8 cellular contexts compared by ENCODE assay signal in genomic region chr3:49410844-49411549, GRCh38. TPM values are rescaled to one million over a fixed set of nuclear protein-coding genes. Genes with fewer than 3 reads are reported as not detected.
DNase-seq lines count a peak whose midpoint lies in the region; ATAC-seq and TF ChIP-seq lines count a peak whose summit lies in the region.

No MANE protein-coding gene starts in this region.

- H3K9ac ChIP-seq in liver (ENCODE audit: low read depth in 1 of 2, low read length in 2 of 2) = peak overlapping the region; percentile 93 to 96

- in situ Hi-C loops in astrocyte of the cerebellum (cut with HindIII; ENCODE audit: low sequenced_read_pairs) = no loop called here

- H3K27me3 Mint-ChIP-seq in activated naive CD4-positive, alpha-beta T cell treated with anti-CD3 and anti-CD28 coated beads, Interleukin-2, amount 10 ng/mL, durations not matched to agents 7 days and 5 days = no peaks in the 10 kb centered on the region

- no peak for DNase-seq in activated naive CD4-positive, alpha-beta T cell treated with anti-CD3 and anti-CD28 coated beads, Interleukin-2, amount 10 ng/mL, durations not matched to agents 7 days and 5 days
- DNase-seq in activated naive CD4-positive, alpha-beta T cell treated with anti-CD3 and anti-CD28 coated beads, Interleukin-2, amount 50 U/mL, for 16 hours = no peak
- DNase-seq in astrocyte of the cerebellum (ENCODE audit: low read depth) (no peak), thyroid gland (peak in 1 of 2 donors; percentile 65)
- DNase-seq in activated effector memory CD4-positive, alpha-beta T cell treated with Interleukin-2 at 50 U/mL for 16 hours = no peak

- H3K36me3 ChIP-seq in liver (ENCODE audit: control insufficient read depth in 4 of 4, insufficient read depth in 3 of 4, low read depth in 1 of 4, low read length in 3 of 4) (peaks cover 0 to 4% (median 2%) of the 10 kb centered on the region in 4 donors), thyroid gland (peaks cover 0 to 4% of the 10 kb centered on the region in 2 donors)

- peaks cover 47% of the 10 kb centered on the region for H3K36me3 Mint-ChIP-seq in activated naive CD4-positive, alpha-beta T cell treated with anti-CD3 and anti-CD28 coated beads, Interleukin-2, amount 10 ng/mL, durations not matched to agents 7 days and 5 days

- peak overlapping the region; percentile 95 for H3K27ac Mint-ChIP-seq in activated naive CD4-positive, alpha-beta T cell treated with anti-CD3 and anti-CD28 coated beads, Interleukin-2, amount 10 ng/mL, durations not matched to agents 7 days and 5 days

- peak overlapping the region; percentile 58 to 93 for H3K27ac ChIP-seq in liver (ENCODE audit: low read depth in 1 of 2, low read length in 2 of 2)
- peak overlapping the region; percentile 89 to 95 (median 92) for H3K27ac ChIP-seq in thyroid gland

- intact Hi-C loops in thyroid gland (cut with DNase I) = loop anchor here (5.0 kb wide), 1 partner anchor 54 kb away; the partner anchor contains the start of gene GPX1

- TF ChIP-seq POLR2A in thyroid gland (IDR thresholded peaks at IDR 0.05) = no peak
- no peak for TF ChIP-seq POLR2A in GM18505 (IDR thresholded peaks at IDR 0.05; ENCODE audit: borderline replicate concordance, extremely low read depth, insufficient read depth, insufficient read length)

- ATAC-seq in GM18511 (IDR thresholded peaks at IDR 0.05; ENCODE audit: unreplicated experiment) (no peak), GM18505 (IDR thresholded peaks at IDR 0.05; ENCODE audit: unreplicated experiment) (no peak)

- H3K4me3 ChIP-seq in astrocyte of the cerebellum (ENCODE audit: low read depth, low read length) (peak overlapping the region; percentile 51), liver (ENCODE audit: low read depth in 1 of 3, low read length in 3 of 3) (peak overlapping the region; percentile 77 to 98 (median 93)), thyroid gland (replicated peaks in 1 of 3) (peak overlapping the region; percentile 29 to 91 (median 68))

- H3K9me3 ChIP-seq in liver (ENCODE audit: control insufficient read depth in 4 of 4, low read length in 3 of 4) = no peaks in the 10 kb centered on the region
- no peaks in the 10 kb centered on the region for H3K9me3 ChIP-seq in thyroid gland

- CTCF ChIA-PET in activated naive CD4-positive, alpha-beta T cell treated with anti-CD3 and anti-CD28 coated beads, Interleukin-2, amount 10 ng/mL, durations not matched to agents 7 days and 5 days (lab: Charles Lee) = interaction anchor here (2.1 to 7.4 kb wide), 2 partner anchors 37 to 71 kb away, joined by 9 to 72 read pairs; partner anchors contain the start of gene USP4

- TF ChIP-seq RAD21 in liver (IDR thresholded peaks at IDR 0.05) = no peak

- TF ChIP-seq CTCF in astrocyte of the cerebellum (IDR thresholded peaks at IDR 0.05; ENCODE audit: low read depth, low read length, missing control alignments) (no peak), liver (IDR thresholded peaks at IDR 0.05; ENCODE audit: low read depth, low read length, missing input control) (no peak), thyroid gland (IDR thresholded peaks at IDR 0.05) (no peak)

- WGBS in liver = under 1% methylated on average over 35 of the region's 35 CpGs
- 1% methylated on average over 33 to 35 of the region's 35 CpGs for WGBS in thyroid gland, 2 donors

- H3K4me1 ChIP-seq in liver (ENCODE audit: control insufficient read depth in 4 of 4, insufficient read depth in 4 of 4, low read length in 3 of 4) = peaks cover 7 to 39% (median 30%) of the 10 kb centered on the region in 4 donors
- H3K4me1 ChIP-seq in thyroid gland = peaks cover 53 to 59% of the 10 kb centered on the region in 2 donors

- peak overlapping the region; percentile 98 for H3K4me3 Mint-ChIP-seq in activated naive CD4-positive, alpha-beta T cell treated with anti-CD3 and anti-CD28 coated beads, Interleukin-2, amount 10 ng/mL, durations not matched to agents 7 days and 5 days

- peaks cover 72% of the 10 kb centered on the region for H3K4me1 Mint-ChIP-seq in activated naive CD4-positive, alpha-beta T cell treated with anti-CD3 and anti-CD28 coated beads, Interleukin-2, amount 10 ng/mL, durations not matched to agents 7 days and 5 days

- no peaks in the 10 kb centered on the region for H3K9me3 Mint-ChIP-seq in activated naive CD4-positive, alpha-beta T cell treated with anti-CD3 and anti-CD28 coated beads, Interleukin-2, amount 10 ng/mL, durations not matched to agents 7 days and 5 days

- no peaks in the 10 kb centered on the region for H3K27me3 ChIP-seq in liver (ENCODE audit: control insufficient read depth in 4 of 4, insufficient read depth in 4 of 4, low read length in 3 of 4)
- H3K27me3 ChIP-seq in thyroid gland = no peaks in the 10 kb centered on the region

TF ChIP-seq in liver, 16 proteins besides CTCF, POLR2A, EP300 and RAD21:
- TF ChIP-seq YY1 (IDR thresholded peaks at IDR 0.05) (peak; percentile 16), JUND (IDR thresholded peaks at IDR 0.05) (no peak), FOXA1 (IDR thresholded peaks at IDR 0.05) (no peak), MAX (IDR thresholded peaks at IDR 0.05) (no peak), FOXA2 (IDR thresholded peaks at IDR 0.05) (no peak)

RNA-seq across cellular contexts. Expression of gene RHOA, which starts 0.8 kb away (rescaled TPM):
- 100 to 1,000 TPM; 157 to 162 TPM for total RNA-seq in liver
- polyA plus RNA-seq in liver = 100 to 1,000 TPM; 144 to 169 TPM
- 100 to 1,000 TPM; 437 to 789 (median 587) TPM for total RNA-seq in thyroid gland

RNA-seq across cellular contexts. Expression of gene TCTA, which starts 1.2 kb away (rescaled TPM):
- total RNA-seq in liver (10 to 100 TPM; 13.6 to 24.9 TPM), thyroid gland (100 to 1,000 TPM in 2 of 4 donors, 10 to 100 TPM in 2; 50.4 to 177 (median 94.8) TPM)
- 10 to 100 TPM; 24.3 to 28.2 TPM for polyA plus RNA-seq in liver

RNA-seq across cellular contexts. Expression of gene AMT, which starts 11.3 kb away (rescaled TPM):
- total RNA-seq in liver (10 to 100 TPM; 15.6 to 23.2 TPM), thyroid gland (1 to 10 TPM; 3.5 to 7.9 (median 5.9) TPM)
- 10 to 100 TPM; 27.9 to 28.7 TPM for polyA plus RNA-seq in liver

RNA-seq across cellular contexts. Expression of gene NICN1, which starts 18.1 kb away (rescaled TPM):
- 1 to 10 TPM; 3.7 to 3.9 TPM for total RNA-seq in liver
- 1 to 10 TPM; 4.9 to 6.0 TPM for polyA plus RNA-seq in liver
- total RNA-seq in thyroid gland = 10 to 100 TPM; 10.7 to 20.9 (median 16.7) TPM

RNA-seq across cellular contexts. Expression of gene GPX1, which starts 52.8 kb away (rescaled TPM):
- total RNA-seq in liver (100 to 1,000 TPM in 1 of 2 donors, 10 to 100 TPM in 1; 87.0 to 125 TPM), thyroid gland (100 to 1,000 TPM; 161 to 398 (median 226) TPM)
- 100 to 1,000 TPM; 313 to 412 TPM for polyA plus RNA-seq in liver
